ENCODE assay signal across 8 cellular contexts in the genomic region with DNA sequence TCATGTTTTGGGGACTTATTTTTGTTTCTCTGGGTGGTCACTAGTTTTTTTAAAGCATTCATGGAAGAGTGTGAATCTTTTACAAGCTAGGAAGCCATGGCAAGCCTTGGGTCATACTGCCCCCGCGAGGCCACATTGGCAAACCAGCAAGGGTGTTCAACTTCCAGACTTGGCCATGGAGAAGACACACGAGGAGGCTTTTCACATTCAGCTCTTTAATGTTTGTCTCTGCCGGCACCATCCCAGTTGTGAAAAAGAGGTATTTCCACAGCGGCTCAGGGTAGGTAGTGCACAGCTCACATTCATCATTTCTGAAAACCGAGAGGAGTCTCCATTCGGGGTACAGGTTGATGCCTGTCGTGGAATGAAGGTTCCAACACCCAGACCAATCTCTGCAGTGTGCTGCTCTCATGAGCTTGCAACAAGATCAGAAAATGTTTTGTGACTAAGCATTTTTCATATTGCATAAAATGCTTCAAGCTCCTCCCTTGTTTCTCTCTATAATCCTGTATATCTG. TPM values are rescaled to one million over a fixed set of nuclear protein-coding genes. Genes with fewer than 3 reads are reported as not detected.
DNase-seq lines count a peak whose midpoint lies in the region; ATAC-seq and TF ChIP-seq lines count a peak whose summit lies in the region.

No MANE protein-coding gene starts in this region.

- no peak overlapping the region for H2AFZ ChIP-seq in osteoblast (ENCODE audit: low read length)

- H3K79me2 ChIP-seq in osteoblast (ENCODE audit: insufficient read depth, low read length), result no peaks in the 10 kb centered on the region

- H3K4me3 ChIP-seq in fibroblast of the aortic adventitia (ENCODE audit: low read depth, low read length) (no peak overlapping the region), osteoblast (ENCODE audit: insufficient read depth, low read length) (no peak overlapping the region), upper lobe of right lung (no peak overlapping the region)

- ATAC-seq in upper lobe of right lung (peak; percentile 83), GM21390 (IDR thresholded peaks at IDR 0.05; ENCODE audit: unreplicated experiment) (no peak)

- H3K4me2 ChIP-seq in osteoblast (ENCODE audit: insufficient read depth, low read length), result no peak overlapping the region

- peak; percentile 20 for DNase-seq in DMS 273 (lab: John Stamatoyannopoulos, UW; ENCODE audit: unreplicated experiment)
- DNase-seq in DMS 273 treated with DMSO at 0.1 percent for 48 hours (lab: John Stamatoyannopoulos, UW), result no peak
- peak; percentile 20 for DNase-seq in OCI-M2 (lab: John Stamatoyannopoulos, UW; ENCODE audit: unreplicated experiment)
- DNase-seq in activated T-helper 1 cell treated with Interleukin-2 at 50 U/mL for 16 hours (ENCODE audit: low read depth), result peak; percentile 28
- DNase-seq in fibroblast of the aortic adventitia (ENCODE audit: low read depth), result peak; percentile 64
- DNase-seq in osteoblast (ENCODE audit: insufficient read length, low spot score, missing footprints), result peak; percentile 56
- peak; percentile 85 for DNase-seq in upper lobe of right lung

- H3K4me1 ChIP-seq in osteoblast (ENCODE audit: insufficient read depth, low read length), result peaks cover 4% of the 10 kb centered on the region
- peaks cover 26% of the 10 kb centered on the region for H3K4me1 ChIP-seq in upper lobe of right lung

- TF ChIP-seq CTCF in fibroblast of the aortic adventitia (IDR thresholded peaks at IDR 0.05; ENCODE audit: insufficient read depth, low read length) (peak; percentile 76), osteoblast (IDR thresholded peaks at IDR 0.05; ENCODE audit: extremely low read depth, low read depth, low read length) (peak; percentile 79), upper lobe of right lung (IDR thresholded peaks at IDR 0.05) (peak; percentile 74)

- no peaks in the 10 kb centered on the region for H3K9me3 ChIP-seq in osteoblast (ENCODE audit: low read depth, low read length)
- H3K9me3 ChIP-seq in upper lobe of right lung, result no peaks in the 10 kb centered on the region

- H4K20me1 ChIP-seq in osteoblast (ENCODE audit: insufficient read depth, low read length), result no peaks in the 10 kb centered on the region

- H3K36me3 ChIP-seq in osteoblast (ENCODE audit: insufficient read depth, low read length) (no peaks in the 10 kb centered on the region), upper lobe of right lung (no peaks in the 10 kb centered on the region)

- H3K27me3 ChIP-seq in osteoblast (ENCODE audit: insufficient read depth, low read length), result peaks cover 67% of the 10 kb centered on the region
- H3K27me3 ChIP-seq in upper lobe of right lung, result no peaks in the 10 kb centered on the region

- intact Hi-C loops in upper lobe of right lung (cut with DNase I), result loop anchor here (10.0 kb wide), 2 partner anchors 104 to 294 kb away; no protein-coding TSS in a partner anchor

- H3K27ac ChIP-seq in osteoblast (ENCODE audit: low read depth, low read length) (no peak overlapping the region), upper lobe of right lung (no peak overlapping the region)

RNA-seq across cellular contexts. Expression of gene CCR5, which starts 7.7 kb away (rescaled TPM):
- not detected in 2 replicates for total RNA-seq in fibroblast of the aortic adventitia (ENCODE audit: low replicate concordance)
- total RNA-seq in osteoblast, result not detected in 2 replicates
- 8.7 TPM for total RNA-seq in upper lobe of right lung

RNA-seq across cellular contexts. Expression of gene CCR2, which starts 24.6 kb away (rescaled TPM):
- under 0.01 TPM in 1 of 2 replicates, not detected in the other for total RNA-seq in fibroblast of the aortic adventitia (ENCODE audit: low replicate concordance)
- total RNA-seq in osteoblast, result not detected in 2 replicates
- 17.8 TPM for total RNA-seq in upper lobe of right lung

RNA-seq across cellular contexts. Expression of gene CCRL2, which starts 28.6 kb away (rescaled TPM):
- total RNA-seq in fibroblast of the aortic adventitia (ENCODE audit: low replicate concordance), result 0.54 TPM in 1 of 2 replicates, not detected in the other
- 0.72 and 0.88 TPM in 2 replicates for total RNA-seq in osteoblast
- total RNA-seq in upper lobe of right lung, result 28.5 TPM

Comparison
In these comparisons a context has a peak if more than half of its experiments do, and no peak if none do; other contexts are left out.
1. RNA of gene CCR2, which starts 24.6 kb away (total RNA-seq): 17.8 TPM in upper lobe of right lung (single experiment); under 0.01 TPM in fibroblast of the aortic adventitia and not detected in osteoblast; every median in the first group is over 10 times any median in the second.
2. Peak in every context shown above with its lines, with median percentiles within 50 percentile points of each other: CTCF ChIP-seq.